Comparison of ENCODE assay signal across 11 cellular contexts in genomic region chr4:89469512-89469911, GRCh38.
DNase-seq lines count a peak whose midpoint lies in the region; ATAC-seq and TF ChIP-seq lines count a peak whose summit lies in the region.
"Had no signal": no experiment of that assay in that cellular context is flagged by ENCODE, and none has a peak within 500 bp of the region (broad histone marks: within the 10 kb centered on the region; RNA-seq: fewer than 3 reads in every experiment).

No MANE protein-coding gene starts in this region.

- no peaks in the 10 kb centered on the region for H3K27me3 Mint-ChIP-seq in CD4-positive, alpha-beta memory T cell

- ATAC-seq in GM21825 (IDR thresholded peaks at IDR 0.05; ENCODE audit: unreplicated experiment) (peak; percentile 18), GM18520 (IDR thresholded peaks at IDR 0.05; ENCODE audit: unreplicated experiment) (no peak), HG03571 (IDR thresholded peaks at IDR 0.05; ENCODE audit: unreplicated experiment) (no peak)
- ATAC-seq: K562 had no signal

- CTCF ChIA-PET in CD4-positive, alpha-beta memory T cell (lab: Charles Lee; ENCODE audit: partially characterized antibody), result no interaction called here

- H3K4me3 Mint-ChIP-seq in CD4-positive, alpha-beta memory T cell, result peak overlapping the region in 3 of 8 donors; percentile 13 to 63 (median 44)

- no peak for TF ChIP-seq CTCF in fibroblast of villous mesenchyme (IDR thresholded peaks at IDR 0.05; ENCODE audit: insufficient read depth, low read depth, low read length)

- H3K27ac Mint-ChIP-seq in CD4-positive, alpha-beta memory T cell, result peak overlapping the region in 4 of 7 donors; percentile 9 to 87 (median 38)

- DNase-seq in CD4-positive, alpha-beta memory T cell, result no peak
- DNase-seq in OCI-M1 (lab: John Stamatoyannopoulos, UW) (peak; percentile 54), fibroblast of villous mesenchyme (ENCODE audit: low read depth) (peak; percentile 51), NCI-H128 (lab: John Stamatoyannopoulos, UW; ENCODE audit: unreplicated experiment) (no peak), NCI-H1048 (lab: John Stamatoyannopoulos, UW) (no peak)
- DNase-seq: Peyer's patch, stomach had no signal

- peaks cover 8 to 22% (median 18%) of the 10 kb centered on the region in 4 donors for H3K4me1 Mint-ChIP-seq in CD4-positive, alpha-beta memory T cell

- H3K4me1 ChIP-seq in CD4-positive, alpha-beta memory T cell (ENCODE audit: insufficient read depth, low read length), result peaks cover 15% of the 10 kb centered on the region

- no peaks in the 10 kb centered on the region for H3K36me3 Mint-ChIP-seq in CD4-positive, alpha-beta memory T cell

- POLR2A ChIA-PET in CD4-positive, alpha-beta memory T cell (lab: Charles Lee; ENCODE audit: partially characterized antibody), result interaction anchor here (1.2 to 1.7 kb wide), 2 partner anchors 9 to 11 kb away, joined by 3 to 4 read pairs; no protein-coding TSS in a partner anchor

- intact Hi-C loops in CD4-positive, alpha-beta memory T cell (cut with micrococcal nuclease), result no loop called here

- no peaks in the 10 kb centered on the region for H3K9me3 Mint-ChIP-seq in CD4-positive, alpha-beta memory T cell

- H3K4me3 ChIP-seq in CD4-positive, alpha-beta memory T cell (ENCODE audit: low read length in 2 of 2), result peak overlapping the region in 1 of 2 donors; percentile 19
- H3K4me3 ChIP-seq in fibroblast of villous mesenchyme (ENCODE audit: low read depth, low read length), result no peak overlapping the region
- H3K4me3 ChIP-seq: K562, Peyer's patch, stomach had no signal

- H3K36me3 ChIP-seq in CD4-positive, alpha-beta memory T cell (ENCODE audit: insufficient read depth, low read length), result no peaks in the 10 kb centered on the region
- H3K36me3 ChIP-seq: Peyer's patch, stomach had no signal

- H3K27ac ChIP-seq in CD4-positive, alpha-beta memory T cell (ENCODE audit: low read depth, low read length), result no peak overlapping the region

- no peaks in the 10 kb centered on the region for H3K9me3 ChIP-seq in CD4-positive, alpha-beta memory T cell (ENCODE audit: control insufficient read depth in 1 of 2, low read length in 2 of 2)
- H3K9me3 ChIP-seq: Peyer's patch, stomach had no signal

- H3K27me3 ChIP-seq in CD4-positive, alpha-beta memory T cell (ENCODE audit: insufficient read depth, low read length), result no peaks in the 10 kb centered on the region
- H3K27me3 ChIP-seq: Peyer's patch, stomach had no signal

Comparison
In these comparisons a context has a peak if more than half of its experiments do, and no peak if none do; other contexts are left out.
1. DNase-seq: peak in OCI-M1 (single experiment) and fibroblast of villous mesenchyme (single experiment); none in CD4-positive, alpha-beta memory T cell (0 of 5), NCI-H128 (single experiment) and NCI-H1048 (single experiment).